ENCODE assay signal across 1 cellular context in the genomic region with DNA sequence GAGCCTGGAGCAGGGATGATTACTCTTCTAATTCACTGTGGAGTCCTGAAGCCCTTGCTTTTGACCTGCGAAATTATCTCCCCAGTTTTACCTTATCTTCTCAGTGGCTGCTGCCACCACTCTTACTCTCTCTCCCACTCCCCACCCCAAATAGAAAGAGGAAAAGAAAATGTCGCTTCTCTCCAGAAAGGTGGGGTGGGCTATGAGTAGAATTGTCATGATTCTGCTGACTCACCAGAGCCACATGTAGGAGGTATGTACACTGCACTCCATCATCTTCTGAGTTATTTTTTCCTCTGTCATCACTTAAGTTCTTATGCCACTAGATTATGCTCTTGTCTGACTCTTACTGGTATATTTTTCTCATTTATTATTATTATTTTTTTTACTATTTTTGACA.
TF ChIP-seq lines count a peak whose summit lies in the region.

No MANE protein-coding gene starts in this region.

TF ChIP-seq in K562, 482 proteins besides CTCF, POLR2A, EP300 and RAD21 (continued from another document and continues in another):
- TF ChIP-seq, protein P1, sequence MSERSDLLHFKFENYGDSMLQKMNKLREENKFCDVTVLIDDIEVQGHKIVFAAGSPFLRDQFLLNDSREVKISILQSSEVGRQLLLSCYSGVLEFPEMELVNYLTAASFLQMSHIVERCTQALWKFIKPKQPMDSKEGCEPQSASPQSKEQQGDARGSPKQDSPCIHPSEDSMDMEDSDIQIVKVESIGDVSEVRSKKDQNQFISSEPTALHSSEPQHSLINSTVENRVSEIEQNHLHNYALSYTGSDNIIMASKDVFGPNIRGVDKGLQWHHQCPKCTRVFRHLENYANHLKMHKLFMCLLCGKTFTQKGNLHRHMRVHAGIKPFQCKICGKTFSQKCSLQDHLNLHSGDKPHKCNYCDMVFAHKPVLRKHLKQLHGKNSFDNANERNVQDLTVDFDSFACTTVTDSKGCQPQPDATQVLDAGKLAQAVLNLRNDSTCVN (CRISPR knock-in tag; IDR thresholded peaks at IDR 0.05): no peak
- TF ChIP-seq GATA2 (CRISPR knock-in tag; IDR thresholded peaks at IDR 0.05) (no peak), ILK (tag; IDR thresholded peaks at IDR 0.05; ENCODE audit: borderline replicate concordance, low read depth) (no peak), EGR1 (conservative IDR thresholded peaks at IDR 0.05) (no peak), ZBTB2 (IDR thresholded peaks at IDR 0.05) (0 out of 2 replicates have a peak, but pooled peaks have one; percentile 46), VEZF1 (CRISPR knock-in tag; IDR thresholded peaks at IDR 0.05) (peak; percentile 80), C11orf30 (IDR thresholded peaks at IDR 0.05; ENCODE audit: low read depth) (peak; percentile 99), CBX3 (IDR thresholded peaks at IDR 0.05; ENCODE audit: borderline replicate concordance in 1 of 2, low read length in 2 of 2) (peak in 1 of 2 experiments; percentile 78; a peak in 1 of 3 replicates), OTX1 (CRISPR knock-in tag; IDR thresholded peaks at IDR 0.05) (no peak), MAFF (IDR thresholded peaks at IDR 0.05; ENCODE audit: low read length) (peak; percentile 97), HDAC8 (tag; IDR thresholded peaks at IDR 0.05) (no peak), MED1 (CRISPR knock-in tag; IDR thresholded peaks at IDR 0.05; ENCODE audit: borderline replicate concordance) (no peak), GABPA (tag; conservative IDR thresholded peaks at IDR 0.05; ENCODE audit: low read depth) (no peak), TAF15 (IDR thresholded peaks at IDR 0.05; ENCODE audit: low read depth, low read length) (no peak), MTA3 (IDR thresholded peaks at IDR 0.05; ENCODE audit: borderline replicate concordance) (peak; percentile 44; the same call in 1 of the 2 replicates), NCOA1 (IDR thresholded peaks at IDR 0.05; ENCODE audit: low read depth) (peak; percentile 72; the same call in 1 of the 2 replicates), SAFB (IDR thresholded peaks at IDR 0.05; ENCODE audit: borderline replicate concordance, low read depth, low read length) (no peak), CBFA2T3 (IDR thresholded peaks at IDR 0.05) (peak; percentile 65), PHF21A (IDR thresholded peaks at IDR 0.05; ENCODE audit: borderline replicate concordance, low read depth) (no peak), RCOR1 (IDR thresholded peaks at IDR 0.05; ENCODE audit: borderline replicate concordance in 1 of 2, low read depth in 2 of 2, low read length in 2 of 2) (peak in 1 of 2 experiments; percentile 88; a peak in 2 of 4 replicates), USF2 (CRISPR knock-in tag; IDR thresholded peaks at IDR 0.05) (no peak), ZBTB17 (CRISPR knock-in tag; IDR thresholded peaks at IDR 0.05) (no peak), PTBP1 (IDR thresholded peaks at IDR 0.05; ENCODE audit: low read depth, low read length) (no peak), YY1 (IDR thresholded peaks at IDR 0.05; ENCODE audit: borderline replicate concordance in 1 of 3, control insufficient read depth in 1 of 3, extremely low read depth in 1 of 3, insufficient read depth in 3 of 3, insufficient read length in 1 of 3, insufficient replicate concordance in 2 of 3, low read depth in 1 of 3, low read length in 2 of 3) (peak in 1 of 3 experiments; percentile 36)
- TF ChIP-seq, protein P2, sequence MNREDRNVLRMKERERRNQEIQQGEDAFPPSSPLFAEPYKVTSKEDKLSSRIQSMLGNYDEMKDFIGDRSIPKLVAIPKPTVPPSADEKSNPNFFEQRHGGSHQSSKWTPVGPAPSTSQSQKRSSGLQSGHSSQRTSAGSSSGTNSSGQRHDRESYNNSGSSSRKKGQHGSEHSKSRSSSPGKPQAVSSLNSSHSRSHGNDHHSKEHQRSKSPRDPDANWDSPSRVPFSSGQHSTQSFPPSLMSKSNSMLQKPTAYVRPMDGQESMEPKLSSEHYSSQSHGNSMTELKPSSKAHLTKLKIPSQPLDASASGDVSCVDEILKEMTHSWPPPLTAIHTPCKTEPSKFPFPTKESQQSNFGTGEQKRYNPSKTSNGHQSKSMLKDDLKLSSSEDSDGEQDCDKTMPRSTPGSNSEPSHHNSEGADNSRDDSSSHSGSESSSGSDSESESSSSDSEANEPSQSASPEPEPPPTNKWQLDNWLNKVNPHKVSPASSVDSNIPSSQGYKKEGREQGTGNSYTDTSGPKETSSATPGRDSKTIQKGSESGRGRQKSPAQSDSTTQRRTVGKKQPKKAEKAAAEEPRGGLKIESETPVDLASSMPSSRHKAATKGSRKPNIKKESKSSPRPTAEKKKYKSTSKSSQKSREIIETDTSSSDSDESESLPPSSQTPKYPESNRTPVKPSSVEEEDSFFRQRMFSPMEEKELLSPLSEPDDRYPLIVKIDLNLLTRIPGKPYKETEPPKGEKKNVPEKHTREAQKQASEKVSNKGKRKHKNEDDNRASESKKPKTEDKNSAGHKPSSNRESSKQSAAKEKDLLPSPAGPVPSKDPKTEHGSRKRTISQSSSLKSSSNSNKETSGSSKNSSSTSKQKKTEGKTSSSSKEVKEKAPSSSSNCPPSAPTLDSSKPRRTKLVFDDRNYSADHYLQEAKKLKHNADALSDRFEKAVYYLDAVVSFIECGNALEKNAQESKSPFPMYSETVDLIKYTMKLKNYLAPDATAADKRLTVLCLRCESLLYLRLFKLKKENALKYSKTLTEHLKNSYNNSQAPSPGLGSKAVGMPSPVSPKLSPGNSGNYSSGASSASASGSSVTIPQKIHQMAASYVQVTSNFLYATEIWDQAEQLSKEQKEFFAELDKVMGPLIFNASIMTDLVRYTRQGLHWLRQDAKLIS (CRISPR knock-in tag; IDR thresholded peaks at IDR 0.05): no peak
- TF ChIP-seq, protein P3, sequence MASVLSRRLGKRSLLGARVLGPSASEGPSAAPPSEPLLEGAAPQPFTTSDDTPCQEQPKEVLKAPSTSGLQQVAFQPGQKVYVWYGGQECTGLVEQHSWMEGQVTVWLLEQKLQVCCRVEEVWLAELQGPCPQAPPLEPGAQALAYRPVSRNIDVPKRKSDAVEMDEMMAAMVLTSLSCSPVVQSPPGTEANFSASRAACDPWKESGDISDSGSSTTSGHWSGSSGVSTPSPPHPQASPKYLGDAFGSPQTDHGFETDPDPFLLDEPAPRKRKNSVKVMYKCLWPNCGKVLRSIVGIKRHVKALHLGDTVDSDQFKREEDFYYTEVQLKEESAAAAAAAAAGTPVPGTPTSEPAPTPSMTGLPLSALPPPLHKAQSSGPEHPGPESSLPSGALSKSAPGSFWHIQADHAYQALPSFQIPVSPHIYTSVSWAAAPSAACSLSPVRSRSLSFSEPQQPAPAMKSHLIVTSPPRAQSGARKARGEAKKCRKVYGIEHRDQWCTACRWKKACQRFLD (CRISPR knock-in tag; IDR thresholded peaks at IDR 0.05): no peak
- TF ChIP-seq, protein P4, sequence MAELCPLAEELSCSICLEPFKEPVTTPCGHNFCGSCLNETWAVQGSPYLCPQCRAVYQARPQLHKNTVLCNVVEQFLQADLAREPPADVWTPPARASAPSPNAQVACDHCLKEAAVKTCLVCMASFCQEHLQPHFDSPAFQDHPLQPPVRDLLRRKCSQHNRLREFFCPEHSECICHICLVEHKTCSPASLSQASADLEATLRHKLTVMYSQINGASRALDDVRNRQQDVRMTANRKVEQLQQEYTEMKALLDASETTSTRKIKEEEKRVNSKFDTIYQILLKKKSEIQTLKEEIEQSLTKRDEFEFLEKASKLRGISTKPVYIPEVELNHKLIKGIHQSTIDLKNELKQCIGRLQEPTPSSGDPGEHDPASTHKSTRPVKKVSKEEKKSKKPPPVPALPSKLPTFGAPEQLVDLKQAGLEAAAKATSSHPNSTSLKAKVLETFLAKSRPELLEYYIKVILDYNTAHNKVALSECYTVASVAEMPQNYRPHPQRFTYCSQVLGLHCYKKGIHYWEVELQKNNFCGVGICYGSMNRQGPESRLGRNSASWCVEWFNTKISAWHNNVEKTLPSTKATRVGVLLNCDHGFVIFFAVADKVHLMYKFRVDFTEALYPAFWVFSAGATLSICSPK (IDR thresholded peaks at IDR 0.05; ENCODE audit: borderline replicate concordance): no peak
- TF ChIP-seq, protein P5, sequence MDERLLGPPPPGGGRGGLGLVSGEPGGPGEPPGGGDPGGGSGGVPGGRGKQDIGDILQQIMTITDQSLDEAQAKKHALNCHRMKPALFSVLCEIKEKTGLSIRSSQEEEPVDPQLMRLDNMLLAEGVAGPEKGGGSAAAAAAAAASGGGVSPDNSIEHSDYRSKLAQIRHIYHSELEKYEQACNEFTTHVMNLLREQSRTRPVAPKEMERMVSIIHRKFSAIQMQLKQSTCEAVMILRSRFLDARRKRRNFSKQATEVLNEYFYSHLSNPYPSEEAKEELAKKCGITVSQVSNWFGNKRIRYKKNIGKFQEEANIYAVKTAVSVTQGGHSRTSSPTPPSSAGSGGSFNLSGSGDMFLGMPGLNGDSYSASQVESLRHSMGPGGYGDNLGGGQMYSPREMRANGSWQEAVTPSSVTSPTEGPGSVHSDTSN (CRISPR knock-in tag; IDR thresholded peaks at IDR 0.05; ENCODE audit: low read depth): no peak
- TF ChIP-seq, protein P5 (tag; conservative IDR thresholded peaks at IDR 0.05; ENCODE audit: low read depth): peak; percentile 96
- TF ChIP-seq, protein P6, sequence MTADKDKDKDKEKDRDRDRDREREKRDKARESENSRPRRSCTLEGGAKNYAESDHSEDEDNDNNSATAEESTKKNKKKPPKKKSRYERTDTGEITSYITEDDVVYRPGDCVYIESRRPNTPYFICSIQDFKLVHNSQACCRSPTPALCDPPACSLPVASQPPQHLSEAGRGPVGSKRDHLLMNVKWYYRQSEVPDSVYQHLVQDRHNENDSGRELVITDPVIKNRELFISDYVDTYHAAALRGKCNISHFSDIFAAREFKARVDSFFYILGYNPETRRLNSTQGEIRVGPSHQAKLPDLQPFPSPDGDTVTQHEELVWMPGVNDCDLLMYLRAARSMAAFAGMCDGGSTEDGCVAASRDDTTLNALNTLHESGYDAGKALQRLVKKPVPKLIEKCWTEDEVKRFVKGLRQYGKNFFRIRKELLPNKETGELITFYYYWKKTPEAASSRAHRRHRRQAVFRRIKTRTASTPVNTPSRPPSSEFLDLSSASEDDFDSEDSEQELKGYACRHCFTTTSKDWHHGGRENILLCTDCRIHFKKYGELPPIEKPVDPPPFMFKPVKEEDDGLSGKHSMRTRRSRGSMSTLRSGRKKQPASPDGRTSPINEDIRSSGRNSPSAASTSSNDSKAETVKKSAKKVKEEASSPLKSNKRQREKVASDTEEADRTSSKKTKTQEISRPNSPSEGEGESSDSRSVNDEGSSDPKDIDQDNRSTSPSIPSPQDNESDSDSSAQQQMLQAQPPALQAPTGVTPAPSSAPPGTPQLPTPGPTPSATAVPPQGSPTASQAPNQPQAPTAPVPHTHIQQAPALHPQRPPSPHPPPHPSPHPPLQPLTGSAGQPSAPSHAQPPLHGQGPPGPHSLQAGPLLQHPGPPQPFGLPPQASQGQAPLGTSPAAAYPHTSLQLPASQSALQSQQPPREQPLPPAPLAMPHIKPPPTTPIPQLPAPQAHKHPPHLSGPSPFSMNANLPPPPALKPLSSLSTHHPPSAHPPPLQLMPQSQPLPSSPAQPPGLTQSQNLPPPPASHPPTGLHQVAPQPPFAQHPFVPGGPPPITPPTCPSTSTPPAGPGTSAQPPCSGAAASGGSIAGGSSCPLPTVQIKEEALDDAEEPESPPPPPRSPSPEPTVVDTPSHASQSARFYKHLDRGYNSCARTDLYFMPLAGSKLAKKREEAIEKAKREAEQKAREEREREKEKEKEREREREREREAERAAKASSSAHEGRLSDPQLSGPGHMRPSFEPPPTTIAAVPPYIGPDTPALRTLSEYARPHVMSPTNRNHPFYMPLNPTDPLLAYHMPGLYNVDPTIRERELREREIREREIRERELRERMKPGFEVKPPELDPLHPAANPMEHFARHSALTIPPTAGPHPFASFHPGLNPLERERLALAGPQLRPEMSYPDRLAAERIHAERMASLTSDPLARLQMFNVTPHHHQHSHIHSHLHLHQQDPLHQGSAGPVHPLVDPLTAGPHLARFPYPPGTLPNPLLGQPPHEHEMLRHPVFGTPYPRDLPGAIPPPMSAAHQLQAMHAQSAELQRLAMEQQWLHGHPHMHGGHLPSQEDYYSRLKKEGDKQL (CRISPR knock-in tag; IDR thresholded peaks at IDR 0.05; ENCODE audit: borderline replicate concordance): no peak
- TF ChIP-seq, protein P7, sequence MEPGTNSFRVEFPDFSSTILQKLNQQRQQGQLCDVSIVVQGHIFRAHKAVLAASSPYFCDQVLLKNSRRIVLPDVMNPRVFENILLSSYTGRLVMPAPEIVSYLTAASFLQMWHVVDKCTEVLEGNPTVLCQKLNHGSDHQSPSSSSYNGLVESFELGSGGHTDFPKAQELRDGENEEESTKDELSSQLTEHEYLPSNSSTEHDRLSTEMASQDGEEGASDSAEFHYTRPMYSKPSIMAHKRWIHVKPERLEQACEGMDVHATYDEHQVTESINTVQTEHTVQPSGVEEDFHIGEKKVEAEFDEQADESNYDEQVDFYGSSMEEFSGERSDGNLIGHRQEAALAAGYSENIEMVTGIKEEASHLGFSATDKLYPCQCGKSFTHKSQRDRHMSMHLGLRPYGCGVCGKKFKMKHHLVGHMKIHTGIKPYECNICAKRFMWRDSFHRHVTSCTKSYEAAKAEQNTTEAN (CRISPR knock-in tag; IDR thresholded peaks at IDR 0.05): no peak
